Comparison of ENCODE assay signal across 10 cellular contexts in the genomic region with DNA sequence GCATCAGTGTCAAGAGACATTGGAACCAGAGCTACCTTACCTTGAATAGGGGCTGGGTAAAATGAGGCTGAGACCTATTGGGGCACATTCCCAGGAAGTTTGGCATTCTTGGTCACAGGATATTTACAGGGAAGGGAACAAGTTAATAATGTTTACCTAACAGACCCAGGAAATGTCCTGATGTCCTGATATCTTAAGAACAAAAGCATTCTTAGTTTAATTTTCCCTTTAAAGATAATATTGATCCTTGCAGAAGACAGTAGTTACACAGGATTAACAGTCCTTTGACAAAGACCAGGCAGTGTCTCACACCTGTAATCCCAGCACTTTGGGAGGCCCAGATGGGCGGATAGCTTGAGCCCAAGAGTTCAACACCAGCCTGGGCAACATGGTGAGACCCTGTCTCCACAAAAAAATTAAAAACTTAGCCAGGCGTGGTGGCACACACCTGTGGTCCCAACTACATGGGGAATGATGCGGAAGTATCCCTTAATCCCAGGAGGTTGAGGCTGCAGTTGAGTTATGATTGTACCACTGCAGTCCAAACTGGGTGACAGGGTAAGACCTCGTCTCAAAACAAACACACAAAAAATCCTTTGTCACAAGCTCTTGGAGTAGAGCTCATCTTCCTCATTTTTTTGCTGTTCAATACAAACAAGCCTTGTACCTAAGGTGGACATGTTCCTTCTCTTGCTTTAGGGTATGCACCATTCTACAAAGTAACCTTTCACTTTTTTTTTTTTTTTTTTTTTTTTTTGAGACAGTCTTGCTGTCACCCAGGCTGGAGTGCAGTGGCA. TPM values are rescaled to one million over a fixed set of nuclear protein-coding genes. Genes with fewer than 3 reads are reported as not detected.
DNase-seq lines count a peak whose midpoint lies in the region; ATAC-seq and TF ChIP-seq lines count a peak whose summit lies in the region.
"Had no signal": no experiment of that assay in that cellular context is flagged by ENCODE, and none has a peak within 500 bp of the region (broad histone marks: within the 10 kb centered on the region; RNA-seq: fewer than 3 reads in every experiment).

No MANE protein-coding gene starts in this region.

- no peaks in the 10 kb centered on the region for H3K27me3 Mint-ChIP-seq in central memory CD8-positive, alpha-beta T cell
- H3K27me3 Mint-ChIP-seq in progenitor cell of endocrine pancreas = no peaks in the 10 kb centered on the region

- no peaks in the 10 kb centered on the region for H3K27me3 ChIP-seq in stomach

- peaks cover 25% of the 10 kb centered on the region for H3K4me1 Mint-ChIP-seq in central memory CD8-positive, alpha-beta T cell
- peaks cover 21% of the 10 kb centered on the region for H3K4me1 Mint-ChIP-seq in progenitor cell of endocrine pancreas (ENCODE audit: low read depth)

- H3K27ac Mint-ChIP-seq in central memory CD8-positive, alpha-beta T cell (ENCODE audit: low read depth) = peak overlapping the region; percentile 70
- H3K27ac Mint-ChIP-seq in progenitor cell of endocrine pancreas = peak overlapping the region; percentile 77

- H3K9me3 Mint-ChIP-seq in central memory CD8-positive, alpha-beta T cell = no peaks in the 10 kb centered on the region
- no peaks in the 10 kb centered on the region for H3K9me3 Mint-ChIP-seq in progenitor cell of endocrine pancreas (ENCODE audit: low read depth)

- peak; percentile 46 for DNase-seq in activated CD8-positive, alpha-beta memory T cell treated with anti-CD3 and anti-CD28 coated beads for 24 hours
- DNase-seq in activated CD8-positive, alpha-beta memory T cell treated with anti-CD3 and anti-CD28 coated beads, Interleukin-2, amount 50 U/mL, for 4 hours = no peak
- peak; percentile 23 for DNase-seq in OCI-M1 (lab: John Stamatoyannopoulos, UW)
- DNase-seq in central memory CD8-positive, alpha-beta T cell (ENCODE audit: low spot score in 2 of 2) = no peak
- DNase-seq in progenitor cell of endocrine pancreas (ENCODE audit: low spot score, unreplicated experiment) = no peak
- DNase-seq in stomach = no peak
- DNase-seq in GM10266 (ENCODE audit: extremely low spot score) = no peak
- no peak for DNase-seq in NCI-H1105 (lab: John Stamatoyannopoulos, UW)
- DNase-seq: activated effector memory CD4-positive, alpha-beta T cell treated with anti-CD3 and anti-CD28 coated beads, Interleukin-2, amount 50 U/mL, for 16 hours; Kasumi-1 had no signal

- WGBS in stomach, 5 donors = 83 to 92% (median 90%) methylated on average over 4 of the region's 4 CpGs

- H3K4me1 ChIP-seq in stomach = peaks cover 11 to 37% (median 35%) of the 10 kb centered on the region in 4 donors

- TF ChIP-seq CTCF in progenitor cell of endocrine pancreas (IDR thresholded peaks at IDR 0.05; ENCODE audit: unreplicated experiment) = no peak
- TF ChIP-seq CTCF in stomach (IDR thresholded peaks at IDR 0.05) = no peak
- TF ChIP-seq CTCF in GM10266 (IDR thresholded peaks at IDR 0.05; ENCODE audit: control insufficient read depth, insufficient read depth, low read depth, missing control alignments) = no peak

- no peak for TF ChIP-seq POLR2A in stomach (IDR thresholded peaks at IDR 0.05)

- intact Hi-C loops in stomach (cut with DNase I; ENCODE audit: low total_unique reads) = no loop called here

- H3K36me3 Mint-ChIP-seq in central memory CD8-positive, alpha-beta T cell (ENCODE audit: insufficient read depth) = peaks cover 45% of the 10 kb centered on the region
- peaks cover 23% of the 10 kb centered on the region for H3K36me3 Mint-ChIP-seq in progenitor cell of endocrine pancreas (ENCODE audit: insufficient read depth)

- no peak for ATAC-seq in central memory CD8-positive, alpha-beta T cell (replicated peaks; ENCODE audit: extremely low read depth, poor library complexity, severe bottlenecking)

- H3K9me3 ChIP-seq in stomach = no peaks in the 10 kb centered on the region

- no peak overlapping the region for H3K4me3 ChIP-seq in stomach

- peak overlapping the region in 1 of 5 donors; percentile 93 for H3K27ac ChIP-seq in stomach

- H3K36me3 ChIP-seq in stomach = peaks cover 17 to 56% (median 44%) of the 10 kb centered on the region in 4 donors

- peak overlapping the region; percentile 99 for H3K4me3 Mint-ChIP-seq in central memory CD8-positive, alpha-beta T cell
- peak overlapping the region; percentile 53 for H3K4me3 Mint-ChIP-seq in progenitor cell of endocrine pancreas (ENCODE audit: low read depth)

- no peak for TF ChIP-seq EP300 in stomach (IDR thresholded peaks at IDR 0.05)

RNA-seq across cellular contexts. Expression of a gene that starts 1.3 kb away (rescaled TPM):
- 110 and 120 TPM in 2 replicates for total RNA-seq in progenitor cell of endocrine pancreas
- 100 to 1,000 TPM in 1 of 5 donors, 10 to 100 TPM in 4; 21.4 to 145 (median 51.9) TPM for total RNA-seq in stomach
- polyA plus RNA-seq in stomach = 100 to 1,000 TPM in 1 of 3 donors, 10 to 100 TPM in 2; 63.4 to 102 (median 72.9) TPM

RNA-seq across cellular contexts. Expression of a gene that starts 31.1 kb away (rescaled TPM):
- total RNA-seq in progenitor cell of endocrine pancreas = 68.4 and 75.0 TPM in 2 replicates
- 10 to 100 TPM in 3 of 5 donors, 1 to 10 TPM in 1, not detected in 1; 9.8 to 56.7 (median 22.1) TPM for total RNA-seq in stomach
- 10 to 100 TPM; 60.9 to 79.7 (median 67.7) TPM for polyA plus RNA-seq in stomach

Comparison
In these comparisons a context has a peak if more than half of its experiments do, and no peak if none do; other contexts are left out.
1. DNase-seq: peak in activated CD8-positive, alpha-beta memory T cell treated with anti-CD3 and anti-CD28 coated beads for 24 hours (single experiment) and OCI-M1 (single experiment); none in activated CD8-positive, alpha-beta memory T cell treated with anti-CD3 and anti-CD28 coated beads, Interleukin-2, amount 50 U/mL, for 4 hours (single experiment), central memory CD8-positive, alpha-beta T cell (0 of 2), progenitor cell of endocrine pancreas (single experiment), stomach (single experiment), GM10266 (single experiment) and NCI-H1105 (single experiment).